In the genomic region with DNA sequence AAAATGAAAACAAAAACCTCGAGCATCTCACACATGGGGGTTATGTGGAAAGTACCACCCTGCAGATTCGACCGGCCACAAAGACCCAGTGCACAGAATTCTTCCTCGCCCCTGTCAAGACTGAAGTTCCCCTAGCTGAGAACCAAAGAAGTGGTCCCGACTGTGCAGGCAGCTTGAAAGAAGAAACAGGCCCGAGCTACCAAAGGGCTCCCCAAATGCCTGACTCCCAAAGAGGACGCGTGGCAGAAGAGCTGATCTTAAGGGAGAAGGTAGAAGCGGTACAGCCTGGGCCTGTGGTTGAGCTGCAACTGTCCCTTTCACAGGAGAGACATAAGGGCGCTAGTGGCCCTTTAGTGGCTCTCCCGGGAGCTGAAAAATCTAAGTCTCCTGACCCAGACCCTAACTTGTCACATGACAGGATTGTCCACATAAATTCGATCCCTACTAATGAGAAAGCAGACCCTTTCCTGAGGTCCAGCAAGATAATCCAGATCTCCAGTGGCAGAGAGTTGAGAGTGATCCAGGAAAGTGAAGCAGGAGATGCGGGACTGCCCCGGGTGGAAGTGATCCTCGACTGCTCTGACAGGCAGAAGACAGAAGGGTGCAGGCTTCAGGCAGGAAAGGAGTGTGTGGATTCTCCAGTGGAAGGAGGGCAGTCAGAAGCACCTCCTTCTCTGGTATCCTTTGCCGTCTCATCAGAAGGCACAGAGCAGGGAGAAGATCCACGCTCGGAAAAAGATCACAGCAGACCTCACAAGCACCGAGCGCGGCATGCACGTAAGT, we compare ENCODE assay signal across 11 cellular contexts.
DNase-seq lines count a peak whose midpoint lies in the region; ATAC-seq and TF ChIP-seq lines count a peak whose summit lies in the region.
"Had no signal": no experiment of that assay in that cellular context is flagged by ENCODE, and none has a peak within 500 bp of the region (broad histone marks: within the 10 kb centered on the region; RNA-seq: fewer than 3 reads in every experiment).

No MANE protein-coding gene starts in this region.

- H3K9ac ChIP-seq in skeletal muscle satellite cell (ENCODE audit: low read depth, low read length) = peak overlapping the region; percentile 81

- H3K27ac ChIP-seq in layer of hippocampus (ENCODE audit: low read depth, low read length) (peak overlapping the region; percentile 43), body of pancreas (peak overlapping the region in 2 of 4 donors; percentile 34 to 64)

- no peaks in the 10 kb centered on the region for H3K9me3 ChIP-seq in skeletal muscle satellite cell (replicated peaks; ENCODE audit: low read length)
- H3K9me3 ChIP-seq in body of pancreas = no peaks in the 10 kb centered on the region
- H3K9me3 ChIP-seq: neutrophil had no signal

- H3K4me3 ChIP-seq in skeletal muscle satellite cell (ENCODE audit: low read length) (peak overlapping the region; percentile 72), body of pancreas (no peak overlapping the region)

- H3K27me3 ChIP-seq in layer of hippocampus (ENCODE audit: control insufficient read depth, insufficient read depth, low read length) (no peaks in the 10 kb centered on the region), skeletal muscle satellite cell (ENCODE audit: control insufficient read depth, insufficient read depth, low read length) (no peaks in the 10 kb centered on the region), body of pancreas (no peaks in the 10 kb centered on the region)
- H3K27me3 ChIP-seq: neutrophil had no signal

- H3K27ac Mint-ChIP-seq in brain (peak overlapping the region in 3 of 5 experiments; percentile 2 to 84 (median 82)), Calu3 (ENCODE audit: unreplicated experiment) (no peak overlapping the region)

- peaks cover 22% of the 10 kb centered on the region for H3K36me3 ChIP-seq in skeletal muscle satellite cell (ENCODE audit: insufficient read depth, low read length)
- H3K36me3 ChIP-seq in body of pancreas (replicated peaks in 1 of 2; ENCODE audit: insufficient read depth in 1 of 2, low read depth in 2 of 2) = no peaks in the 10 kb centered on the region
- H3K36me3 ChIP-seq: neutrophil had no signal

- BruUV-seq in Calu3 (replicated peaks; lab: Mats Ljungman, UMichigan) = no TSS peak

- TF ChIP-seq CTCF in brain (conservative IDR thresholded peaks at IDR 0.05) (no peak), body of pancreas (IDR thresholded peaks at IDR 0.05) (no peak), Calu3 (IDR thresholded peaks at IDR 0.05; ENCODE audit: unreplicated experiment) (no peak)

- H3K36me3 Mint-ChIP-seq in brain (peaks cover 6% of the 10 kb centered on the region), Calu3 (ENCODE audit: insufficient read depth, unreplicated experiment) (no peaks in the 10 kb centered on the region)

- H3K4me2 ChIP-seq in skeletal muscle satellite cell (ENCODE audit: low read length) = peak overlapping the region; percentile 82

- H3K27me3 Mint-ChIP-seq in brain (peaks cover 6% of the 10 kb centered on the region), Calu3 (ENCODE audit: unreplicated experiment) (no peaks in the 10 kb centered on the region)

- peak overlapping the region in 2 of 5 experiments; percentile 67 to 84 for H3K4me3 Mint-ChIP-seq in brain
- H3K4me3 Mint-ChIP-seq in Calu3 (ENCODE audit: low read depth, unreplicated experiment) = no peak overlapping the region

- H3K4me1 ChIP-seq in skeletal muscle satellite cell (ENCODE audit: control insufficient read depth, insufficient read depth, low read length) (peaks cover 24% of the 10 kb centered on the region), body of pancreas (peaks cover 12% of the 10 kb centered on the region)

- CTCF ChIA-PET in Calu3 (lab: Charles Lee) = no interaction called here

- peaks cover 0 to 3% (median 0%) of the 10 kb centered on the region in 5 experiments for H3K9me3 Mint-ChIP-seq in brain
- H3K9me3 Mint-ChIP-seq in Calu3 (ENCODE audit: low read depth, unreplicated experiment) = no peaks in the 10 kb centered on the region

- TF ChIP-seq POLR2A in body of pancreas (IDR thresholded peaks at IDR 0.05) = peak in 1 of 3 donors; percentile 6

- DNase-seq in GM04504 (ENCODE audit: low read depth) (peak; percentile 72), NCI-H187 (lab: John Stamatoyannopoulos, UW) (no peak), body of pancreas (no peak), SIG-M5 (lab: John Stamatoyannopoulos, UW) (no peak), Calu3 (no peak)
- DNase-seq: NCI-H1417; stimulated activated CD8-positive, alpha-beta memory T cell treated with anti-CD3 and anti-CD28 coated beads, Interleukin-4, amount 100 ng/mL, for 48 hours had no signal

- intact Hi-C loops in body of pancreas (cut with DNase I) = no loop called here
- intact Hi-C loops in Calu3 (cut with micrococcal nuclease; ENCODE audit: unreplicated experiment) = no loop called here

- WGBS in body of pancreas, 2 donors = 83 to 86% methylated on average over 21 to 22 of the region's 22 CpGs

- no peak for ATAC-seq in body of pancreas

- H3K4me1 Mint-ChIP-seq in brain (peaks cover 27% of the 10 kb centered on the region), Calu3 (ENCODE audit: low read depth, unreplicated experiment) (no peaks in the 10 kb centered on the region)
